ENCODE assay signal across 23 cellular contexts in the genomic region with DNA sequence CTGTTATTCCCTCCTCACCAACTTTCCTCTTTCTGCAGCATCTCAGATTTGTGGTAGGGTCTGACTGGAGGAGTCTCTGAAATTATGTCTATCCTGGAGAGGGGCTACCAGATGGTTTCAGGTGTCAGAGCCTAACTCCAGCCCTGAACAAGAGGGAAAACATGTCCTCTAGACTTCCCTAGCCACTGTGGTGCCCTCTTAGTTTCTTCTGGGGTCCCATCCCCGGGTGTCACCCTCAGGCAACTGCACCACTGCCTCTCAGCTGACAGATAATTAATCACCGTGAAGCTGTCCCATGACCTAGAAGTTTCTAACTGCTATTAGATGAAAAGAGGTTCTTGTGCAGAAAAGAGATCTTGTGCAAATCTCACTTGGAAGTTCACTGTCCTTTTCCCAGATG.
DNase-seq lines count a peak whose midpoint lies in the region; FAIRE-seq and TF ChIP-seq lines count a peak whose summit lies in the region.
"Had no signal": no experiment of that assay in that cellular context is flagged by ENCODE, and none has a peak within 500 bp of the region (broad histone marks: within the 10 kb centered on the region; RNA-seq: fewer than 3 reads in every experiment).

No MANE protein-coding gene starts in this region.

- H3K27me3 ChIP-seq in esophagus muscularis mucosa (peaks cover 0 to under 1% (median 0%) of the 10 kb centered on the region in 4 donors), vagina (no peaks in the 10 kb centered on the region)
- H3K27me3 ChIP-seq: BE2C, BLaER1 had no signal

- no peak for DNase-seq in D721Med (ENCODE audit: insufficient read length, low spot score)
- peak; percentile 70 for DNase-seq in esophagus muscularis mucosa (ENCODE audit: extremely low spot score)
- peak; percentile 44 for DNase-seq in osteocyte (ENCODE audit: extremely low spot score, unreplicated experiment)
- DNase-seq in vagina (ENCODE audit: extremely low spot score in 2 of 2) = peak; percentile 52 to 67
- no peak for DNase-seq in NCI-H1105 treated with DMSO at 0.1 percent for 48 hours (lab: John Stamatoyannopoulos, UW)
- no peak for DNase-seq in immature natural killer cell
- DNase-seq in HuH-7 (ENCODE audit: low spot score) = no peak
- DNase-seq: 8988T; ACHN; BE2C; C1 segment of cervical spinal cord; CD4-positive, alpha-beta memory T cell; CD4-positive, CD25-positive, alpha-beta regulatory T cell; CD8-positive, alpha-beta memory T cell; COR-L47; DMS79 treated with DMSO at 0.1 percent for 48 hours; GF-D8 had no signal

- no peaks in the 10 kb centered on the region for H3K36me3 Mint-ChIP-seq in osteocyte (ENCODE audit: unreplicated experiment)
- no peaks in the 10 kb centered on the region for H3K36me3 Mint-ChIP-seq in immature natural killer cell
- H3K36me3 Mint-ChIP-seq: CD14-positive monocyte; CD4-positive, alpha-beta memory T cell; CD4-positive, CD25-positive, alpha-beta regulatory T cell; CD8-positive, alpha-beta memory T cell had no signal

- H3K4me3 ChIP-seq in esophagus muscularis mucosa (no peak overlapping the region), vagina (no peak overlapping the region)
- H3K4me3 ChIP-seq: BLaER1 had no signal

- no peak for TF ChIP-seq CTCF in D721Med (IDR thresholded peaks at IDR 0.05; ENCODE audit: insufficient read depth, missing control alignments)
- TF ChIP-seq CTCF in esophagus muscularis mucosa (IDR thresholded peaks at IDR 0.05) = no peak
- TF ChIP-seq CTCF in osteocyte (IDR thresholded peaks at IDR 0.05) = no peak
- no peak for TF ChIP-seq CTCF in vagina (IDR thresholded peaks at IDR 0.05)

- WGBS in esophagus muscularis mucosa = 75% methylated on average over 2 of the region's 2 CpGs

- H3K4me1 ChIP-seq in esophagus muscularis mucosa (no peaks in the 10 kb centered on the region), vagina (no peaks in the 10 kb centered on the region)
- H3K4me1 ChIP-seq: BE2C, BLaER1 had no signal

- H3K4me1 Mint-ChIP-seq in osteocyte (ENCODE audit: unreplicated experiment) (no peaks in the 10 kb centered on the region), immature natural killer cell (no peaks in the 10 kb centered on the region)
- H3K4me1 Mint-ChIP-seq: CD14-positive monocyte; CD4-positive, alpha-beta memory T cell; CD4-positive, CD25-positive, alpha-beta regulatory T cell; CD8-positive, alpha-beta memory T cell had no signal

- H3K9me3 ChIP-seq in esophagus muscularis mucosa (no peaks in the 10 kb centered on the region), vagina (no peaks in the 10 kb centered on the region)
- H3K9me3 ChIP-seq: BE2C, BLaER1 had no signal

- H3K36me3 ChIP-seq in esophagus muscularis mucosa = no peaks in the 10 kb centered on the region
- no peaks in the 10 kb centered on the region for H3K36me3 ChIP-seq in vagina
- H3K36me3 ChIP-seq: BE2C, BLaER1 had no signal

- no peak for TF ChIP-seq EP300 in esophagus muscularis mucosa (IDR thresholded peaks at IDR 0.05)

- TF ChIP-seq POLR2A in esophagus muscularis mucosa (IDR thresholded peaks at IDR 0.05; ENCODE audit: low read depth) = no peak
- no peak for TF ChIP-seq POLR2A in vagina (IDR thresholded peaks at IDR 0.05)

- H3K27ac Mint-ChIP-seq in osteocyte (ENCODE audit: unreplicated experiment) (no peak overlapping the region), immature natural killer cell (no peak overlapping the region)
- H3K27ac Mint-ChIP-seq: CD14-positive monocyte; CD4-positive, alpha-beta memory T cell; CD4-positive, CD25-positive, alpha-beta regulatory T cell; CD8-positive, alpha-beta memory T cell had no signal

- intact Hi-C loops in esophagus muscularis mucosa (cut with DNase I) (no loop called here), vagina (cut with DNase I) (no loop called here)

- H3K27ac ChIP-seq in esophagus muscularis mucosa (replicated peaks in 1 of 4) (no peak overlapping the region), vagina (no peak overlapping the region)
- H3K27ac ChIP-seq: BLaER1 had no signal

- H3K27me3 Mint-ChIP-seq in osteocyte (ENCODE audit: unreplicated experiment) (no peaks in the 10 kb centered on the region), immature natural killer cell (ENCODE audit: low read depth in 3 of 3) (no peaks in the 10 kb centered on the region)
- H3K27me3 Mint-ChIP-seq: CD4-positive, alpha-beta memory T cell had no signal

- H3K9me3 Mint-ChIP-seq in osteocyte (ENCODE audit: unreplicated experiment) (peaks cover 35% of the 10 kb centered on the region), immature natural killer cell (peaks cover 0 to 8% (median 3%) of the 10 kb centered on the region in 6 donors)
- H3K9me3 Mint-ChIP-seq: CD4-positive, alpha-beta memory T cell had no signal

- peak; percentile 58 for FAIRE-seq in D721Med (lab: Jason Lieb, UNC)
- FAIRE-seq: A204.1, G401.6, GM12891, GM19239 had no signal

- H3K4me3 Mint-ChIP-seq in osteocyte (ENCODE audit: unreplicated experiment) (no peak overlapping the region), immature natural killer cell (no peak overlapping the region)
- H3K4me3 Mint-ChIP-seq: CD14-positive monocyte; CD4-positive, alpha-beta memory T cell; CD4-positive, CD25-positive, alpha-beta regulatory T cell; CD8-positive, alpha-beta memory T cell had no signal

Comparison
In these comparisons a context has a peak if more than half of its experiments do, and no peak if none do; other contexts are left out.
1. DNase-seq: peak in esophagus muscularis mucosa (single experiment), osteocyte (single experiment) and vagina (2 of 2); none in D721Med (single experiment), NCI-H1105 treated with DMSO at 0.1 percent for 48 hours (single experiment), immature natural killer cell (0 of 3) and HuH-7 (single experiment).